Comparison of ENCODE assay signal across 8 cellular contexts in the genomic region with DNA sequence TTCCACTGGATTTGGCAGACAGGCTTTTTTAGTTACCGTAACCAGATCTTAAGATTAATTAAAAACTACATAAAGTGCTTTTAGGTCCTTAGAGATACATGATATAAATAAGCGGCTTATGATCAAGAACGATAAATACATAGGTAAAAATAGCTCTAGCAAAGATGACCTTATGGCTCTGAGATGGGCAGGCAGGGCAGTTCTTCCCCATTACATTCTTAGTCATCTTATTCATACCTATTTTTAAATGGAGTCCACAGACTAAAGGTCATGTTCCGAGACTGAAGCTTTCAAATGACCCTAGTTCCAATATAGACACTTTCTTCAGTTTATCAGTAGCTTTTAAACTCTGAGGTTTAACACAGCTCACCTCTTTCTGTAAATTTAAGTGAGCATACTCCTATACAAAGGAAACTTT. TPM values are rescaled to one million over a fixed set of nuclear protein-coding genes. Genes with fewer than 3 reads are reported as not detected.
A peak's percentile ranks its signal among the peaks of the same experiment; 100 is the strongest.
DNase-seq lines count a peak whose midpoint lies in the region; ATAC-seq, FAIRE-seq and TF ChIP-seq lines count a peak whose summit lies in the region.

No MANE protein-coding gene starts in this region.

- no peaks in the 10 kb centered on the region for H3K9me3 Mint-ChIP-seq in activated CD4-positive, alpha-beta T cell treated with anti-CD3 and anti-CD28 coated beads, Interleukin-2, amount 10 ng/mL, durations not matched to agents 24 days and 14 days

- BruUV-seq in HepG2 (replicated peaks; lab: Mats Ljungman, UMichigan), result no TSS peak

- H3K36me3 Mint-ChIP-seq in activated CD4-positive, alpha-beta T cell treated with anti-CD3 and anti-CD28 coated beads, Interleukin-2, amount 10 ng/mL, durations not matched to agents 24 days and 14 days (ENCODE audit: low read depth), result peaks cover 86% of the 10 kb centered on the region

- H3K27me3 Mint-ChIP-seq in activated CD4-positive, alpha-beta T cell treated with anti-CD3 and anti-CD28 coated beads, Interleukin-2, amount 10 ng/mL, durations not matched to agents 24 days and 14 days, result no peaks in the 10 kb centered on the region

- H3K27ac Mint-ChIP-seq in activated CD4-positive, alpha-beta T cell treated with anti-CD3 and anti-CD28 coated beads, Interleukin-2, amount 10 ng/mL, durations not matched to agents 24 days and 14 days, result peak overlapping the region; percentile 94

- H4K20me1 ChIP-seq in HepG2 (ENCODE audit: insufficient read depth, low read length), result peaks cover 63% of the 10 kb centered on the region

- in situ Hi-C loops in astrocyte of the cerebellum (cut with HindIII; ENCODE audit: low sequenced_read_pairs), result no loop called here
- in situ Hi-C loops in HepG2 (cut with HindIII; ENCODE audit: extremely low pct_ligation_motif_present, low pct_unique_long_range_greater_than_20kb), result no loop called here

- peak; percentile 55 for DNase-seq in activated CD4-positive, alpha-beta T cell treated with anti-CD3 and anti-CD28 coated beads, Interleukin-2, amount 10 ng/mL, durations not matched to agents 24 days and 14 days
- no peak for DNase-seq in activated CD4-positive, alpha-beta T cell treated with anti-CD3 and anti-CD28 coated beads for 1 hour
- DNase-seq in astrocyte of the cerebellum (ENCODE audit: low read depth), result no peak
- no peak for DNase-seq in HepG2 (ENCODE audit: low spot score)
- no peak for DNase-seq in tibial artery
- no peak for DNase-seq in DMS114 treated with DMSO at 0.1 percent for 48 hours (lab: John Stamatoyannopoulos, UW; ENCODE audit: unreplicated experiment)

- intact Hi-C loops in activated CD4-positive, alpha-beta T cell treated with anti-CD3 and anti-CD28 coated beads, Interleukin-2, amount 10 ng/mL, durations not matched to agents 24 days and 14 days (cut with micrococcal nuclease), result loop anchor here (5.0 kb wide), 1 partner anchor 122 kb away; the partner anchor contains the start of gene GOLPH3L
- intact Hi-C loops in HepG2 (cut with micrococcal nuclease; ENCODE audit: unreplicated experiment) (loop anchor here (5.0 kb wide), 1 partner anchor 37 kb away; no protein-coding TSS in a partner anchor), tibial artery (cut with DNase I; ENCODE audit: low total_unique reads) (loop anchor here (5.0 kb wide), 1 partner anchor 47 kb away; no protein-coding TSS in a partner anchor)

- CTCF ChIA-PET in HepG2 (lab: Yijun Ruan, JAX; ENCODE audit: low intra/inter-chr PET ratio, low total read pairs), result interaction anchor here (1.0 kb wide), 1 partner anchor 111 kb away, joined by 3 read pairs; no protein-coding TSS in a partner anchor

- FAIRE-seq in HepG2 (lab: Jason Lieb, UNC), result no peak

- peaks cover 0 to 49% of the 10 kb centered on the region in 2 experiments; a peak in 4 of 5 replicates for H3K36me3 ChIP-seq in HepG2 (replicated peaks in 1 of 2; ENCODE audit: control insufficient read depth in 1 of 2, insufficient read depth in 2 of 2, low read length in 2 of 2)
- H3K36me3 ChIP-seq in tibial artery, result peaks cover 63 to 83% (median 69%) of the 10 kb centered on the region in 3 donors

- no peak for TF ChIP-seq RAD21 in HepG2 (CRISPR knock-in tag; IDR thresholded peaks at IDR 0.05)

- no peaks in the 10 kb centered on the region; a peak in 1 of 5 replicates for H3K27me3 ChIP-seq in HepG2 (ENCODE audit: control insufficient read depth in 1 of 2, insufficient read depth in 2 of 2, low read length in 2 of 2)
- no peaks in the 10 kb centered on the region for H3K27me3 ChIP-seq in tibial artery

- 74% methylated on average over 4 of the region's 4 CpGs for WGBS in HepG2 (ENCODE audit: low lambda C conversion rate)

- ATAC-seq in HepG2 (no peak), GM18873 (IDR thresholded peaks at IDR 0.05; ENCODE audit: low FRiP score, unreplicated experiment) (no peak), GM18519 (IDR thresholded peaks at IDR 0.05; ENCODE audit: low FRiP score, unreplicated experiment) (no peak)

- peak overlapping the region; percentile 99 for H3K4me3 ChIP-seq in astrocyte of the cerebellum (ENCODE audit: low read depth, low read length)
- H3K4me3 ChIP-seq in HepG2 (replicated peaks in 1 of 3; ENCODE audit: insufficient read depth in 1 of 3, low read depth in 2 of 3, low read length in 3 of 3), result peak overlapping the region; percentile 93 to 96 (median 94); a peak in 4 of 6 replicates
- H3K4me3 ChIP-seq in tibial artery, result peak overlapping the region; percentile 93 to 97

- TF ChIP-seq POLR2A in HepG2 (IDR thresholded peaks at IDR 0.05; ENCODE audit: insufficient read depth in 1 of 2, low read depth in 2 of 2, low read length in 2 of 2), result no peak

- peaks cover 81% of the 10 kb centered on the region for H3K79me2 ChIP-seq in HepG2 (ENCODE audit: insufficient read depth, low read length)

- H3K4me1 Mint-ChIP-seq in activated CD4-positive, alpha-beta T cell treated with anti-CD3 and anti-CD28 coated beads, Interleukin-2, amount 10 ng/mL, durations not matched to agents 24 days and 14 days, result peaks cover 38% of the 10 kb centered on the region

- H3K27ac ChIP-seq in HepG2 (ENCODE audit: extremely low read length, insufficient read depth, low read length), result peak overlapping the region; percentile 92
- H3K27ac ChIP-seq in tibial artery, result peak overlapping the region; percentile 99

- H3K9ac ChIP-seq in HepG2 (ENCODE audit: insufficient read depth, low read depth, low read length), result peak overlapping the region; percentile 94; the same call in 1 of the 2 replicates

- POLR2A ChIA-PET in HepG2 (lab: Yijun Ruan, JAX), result interaction anchor here (0.9 to 11.9 kb wide), 5 partner anchors 10 to 55 kb away, joined by 3 to 469 read pairs (median 6); partner anchors contain the start of gene ENSA

- TF ChIP-seq EP300 in HepG2 (IDR thresholded peaks at IDR 0.05; ENCODE audit: low read depth in 2 of 2, low read length in 2 of 2) (no peak), HepG2 (CRISPR knock-in tag; IDR thresholded peaks at IDR 0.05; ENCODE audit: borderline replicate concordance) (no peak)

- peak overlapping the region; percentile 94 for H3K4me3 Mint-ChIP-seq in activated CD4-positive, alpha-beta T cell treated with anti-CD3 and anti-CD28 coated beads, Interleukin-2, amount 10 ng/mL, durations not matched to agents 24 days and 14 days

- H3K4me1 ChIP-seq in HepG2 (ENCODE audit: insufficient read depth, low read length) (peaks cover 55% of the 10 kb centered on the region), tibial artery (peaks cover 0 to 58% (median 45%) of the 10 kb centered on the region in 4 donors)

- peak overlapping the region; percentile 81 for H3K4me2 ChIP-seq in HepG2 (ENCODE audit: low read depth, low read length)

- H2AFZ ChIP-seq in HepG2 (ENCODE audit: low read length), result no peak overlapping the region

- TF ChIP-seq CTCF in astrocyte of the cerebellum (IDR thresholded peaks at IDR 0.05; ENCODE audit: low read depth, low read length, missing control alignments) (no peak), HepG2 (CRISPR knock-in tag; IDR thresholded peaks at IDR 0.05) (no peak), tibial artery (IDR thresholded peaks at IDR 0.05) (no peak)

- H3K9me3 ChIP-seq in HepG2 (ENCODE audit: low read length), result no peaks in the 10 kb centered on the region
- no peaks in the 10 kb centered on the region for H3K9me3 ChIP-seq in tibial artery

RNA-seq across cellular contexts. Expression of gene MCL1, which starts 4.3 kb away (rescaled TPM):
- total RNA-seq in activated CD4-positive, alpha-beta T cell treated with anti-CD3 and anti-CD28 coated beads, Interleukin-2, amount 10 ng/mL, durations not matched to agents 24 days and 14 days, result 278 and 280 TPM in 2 replicates
- total RNA-seq in HepG2 (2016; rRNA removed; fragmentation: Illumina TruSeq; extraction: Trizol), result 113 and 125 TPM in 2 replicates
- total RNA-seq in HepG2 (2016; cell fraction: cytosol; rRNA removed; fragmentation: Illumina TruSeq; extraction: Trizol; ENCODE audit: low read depth), result 16.3 and 19.0 TPM in 2 replicates
- 108 and 127 TPM in 2 replicates for total RNA-seq in HepG2 (2016; cell fraction: insoluble cytoplasmic fraction; rRNA removed; fragmentation: Illumina TruSeq; extraction: Trizol)
- total RNA-seq in HepG2 (2016; cell fraction: membrane; rRNA removed; fragmentation: Illumina TruSeq; extraction: Trizol), result 41.9 and 48.9 TPM in 2 replicates
- total RNA-seq in HepG2 (2016; cell fraction: nucleus; rRNA removed; fragmentation: Illumina TruSeq; extraction: Trizol), result 150 and 151 TPM in 2 replicates
- polyA plus RNA-seq in HepG2 (2011; rRNA removed), result 69.5 and 70.6 TPM in 2 replicates
- 40.6 and 51.3 TPM in 2 replicates for polyA plus RNA-seq in HepG2 (2011; cell fraction: cytosol; rRNA removed)
- 127 and 138 TPM in 2 replicates for polyA plus RNA-seq in HepG2 (2011; cell fraction: nucleus; rRNA removed)
- polyA plus RNA-seq in HepG2 (2012), result 59.5 and 80.1 TPM in 2 replicates
- 5.6 and 6.4 TPM in 2 replicates for polyA plus RNA-seq in HepG2 (2016; cell fraction: cytosol; fragmentation: Illumina TruSeq; extraction: Trizol; ENCODE audit: low read depth)
- 99.4 and 100.0 TPM in 2 replicates for polyA plus RNA-seq in HepG2 (2016; cell fraction: insoluble cytoplasmic fraction; fragmentation: Illumina TruSeq; extraction: Trizol; ENCODE audit: low read depth)
- 21.9 and 23.4 TPM in 2 replicates for polyA plus RNA-seq in HepG2 (2016; cell fraction: membrane; fragmentation: Illumina TruSeq; extraction: Trizol; ENCODE audit: low read depth)
- 207 and 216 TPM in 2 replicates for polyA plus RNA-seq in HepG2 (2016; cell fraction: nucleus; fragmentation: Illumina TruSeq; extraction: Trizol; ENCODE audit: insufficient read depth, low read depth)
- polyA minus RNA-seq in HepG2 (2011; rRNA and poly(A)+ RNA removed; ENCODE audit: low replicate concordance), result 65.4 and 90.8 TPM in 2 replicates
- polyA minus RNA-seq in HepG2 (2011; cell fraction: cytosol; rRNA and poly(A)+ RNA removed), result 72.9 and 73.2 TPM in 2 replicates
- 152 and 196 TPM in 2 replicates for polyA minus RNA-seq in HepG2 (2011; cell fraction: nucleus; rRNA and poly(A)+ RNA removed)

RNA-seq across cellular contexts. Expression of gene ADAMTSL4, which starts 25.9 kb away (rescaled TPM):
- 1.3 and 1.8 TPM in 2 replicates for total RNA-seq in activated CD4-positive, alpha-beta T cell treated with anti-CD3 and anti-CD28 coated beads, Interleukin-2, amount 10 ng/mL, durations not matched to agents 24 days and 14 days
- total RNA-seq in HepG2 (2016; rRNA removed; fragmentation: Illumina TruSeq; extraction: Trizol), result 1.9 and 3.9 TPM in 2 replicates
- total RNA-seq in HepG2 (2016; cell fraction: cytosol; rRNA removed; fragmentation: Illumina TruSeq; extraction: Trizol; ENCODE audit: low read depth), result 1.3 and 1.4 TPM in 2 replicates
- total RNA-seq in HepG2 (2016; cell fraction: insoluble cytoplasmic fraction; rRNA removed; fragmentation: Illumina TruSeq; extraction: Trizol), result 1.4 and 3.5 TPM in 2 replicates
- 2.8 TPM in 2 replicates for total RNA-seq in HepG2 (2016; cell fraction: membrane; rRNA removed; fragmentation: Illumina TruSeq; extraction: Trizol)
- 5.1 and 8.0 TPM in 2 replicates for total RNA-seq in HepG2 (2016; cell fraction: nucleus; rRNA removed; fragmentation: Illumina TruSeq; extraction: Trizol)
- polyA plus RNA-seq in HepG2 (2011; rRNA removed), result 15.1 and 16.4 TPM in 2 replicates
- 7.9 and 8.3 TPM in 2 replicates for polyA plus RNA-seq in HepG2 (2011; cell fraction: cytosol; rRNA removed)
- 81.6 and 99.7 TPM in 2 replicates for polyA plus RNA-seq in HepG2 (2011; cell fraction: nucleus; rRNA removed)
- polyA plus RNA-seq in HepG2 (2012), result 6.4 and 10.9 TPM in 2 replicates
- polyA plus RNA-seq in HepG2 (2016; cell fraction: cytosol; fragmentation: Illumina TruSeq; extraction: Trizol; ENCODE audit: low read depth), result 0.93 and 1.3 TPM in 2 replicates
- 4.0 and 4.2 TPM in 2 replicates for polyA plus RNA-seq in HepG2 (2016; cell fraction: insoluble cytoplasmic fraction; fragmentation: Illumina TruSeq; extraction: Trizol; ENCODE audit: low read depth)
- 3.3 and 3.7 TPM in 2 replicates for polyA plus RNA-seq in HepG2 (2016; cell fraction: membrane; fragmentation: Illumina TruSeq; extraction: Trizol; ENCODE audit: low read depth)
- 32.6 and 38.0 TPM in 2 replicates for polyA plus RNA-seq in HepG2 (2016; cell fraction: nucleus; fragmentation: Illumina TruSeq; extraction: Trizol; ENCODE audit: insufficient read depth, low read depth)
- 5.9 and 8.8 TPM in 2 replicates for polyA minus RNA-seq in HepG2 (2011; rRNA and poly(A)+ RNA removed; ENCODE audit: low replicate concordance)
- polyA minus RNA-seq in HepG2 (2011; cell fraction: cytosol; rRNA and poly(A)+ RNA removed), result 5.3 and 6.0 TPM in 2 replicates
- polyA minus RNA-seq in HepG2 (2011; cell fraction: nucleus; rRNA and poly(A)+ RNA removed), result 9.4 TPM in 2 replicates

RNA-seq across cellular contexts. Expression of gene ENSA, which starts 54.3 kb away (rescaled TPM):
- total RNA-seq in activated CD4-positive, alpha-beta T cell treated with anti-CD3 and anti-CD28 coated beads, Interleukin-2, amount 10 ng/mL, durations not matched to agents 24 days and 14 days, result 244 and 248 TPM in 2 replicates
- total RNA-seq in HepG2 (2016; rRNA removed; fragmentation: Illumina TruSeq; extraction: Trizol), result 111 and 137 TPM in 2 replicates
- 32.7 and 33.3 TPM in 2 replicates for total RNA-seq in HepG2 (2016; cell fraction: cytosol; rRNA removed; fragmentation: Illumina TruSeq; extraction: Trizol; ENCODE audit: low read depth)
- 104 and 136 TPM in 2 replicates for total RNA-seq in HepG2 (2016; cell fraction: insoluble cytoplasmic fraction; rRNA removed; fragmentation: Illumina TruSeq; extraction: Trizol)
- total RNA-seq in HepG2 (2016; cell fraction: membrane; rRNA removed; fragmentation: Illumina TruSeq; extraction: Trizol), result 71.0 and 79.7 TPM in 2 replicates
- total RNA-seq in HepG2 (2016; cell fraction: nucleus; rRNA removed; fragmentation: Illumina TruSeq; extraction: Trizol), result 59.2 and 64.7 TPM in 2 replicates
- 54.5 and 55.1 TPM in 2 replicates for polyA plus RNA-seq in HepG2 (2011; rRNA removed)
- 35.3 and 39.9 TPM in 2 replicates for polyA plus RNA-seq in HepG2 (2011; cell fraction: cytosol; rRNA removed)
- polyA plus RNA-seq in HepG2 (2011; cell fraction: nucleus; rRNA removed), result 18.3 and 19.1 TPM in 2 replicates
- 68.7 and 69.6 TPM in 2 replicates for polyA plus RNA-seq in HepG2 (2012)
- polyA plus RNA-seq in HepG2 (2016; cell fraction: cytosol; fragmentation: Illumina TruSeq; extraction: Trizol; ENCODE audit: low read depth), result 46.8 and 50.7 TPM in 2 replicates
- 203 and 211 TPM in 2 replicates for polyA plus RNA-seq in HepG2 (2016; cell fraction: insoluble cytoplasmic fraction; fragmentation: Illumina TruSeq; extraction: Trizol; ENCODE audit: low read depth)
- polyA plus RNA-seq in HepG2 (2016; cell fraction: membrane; fragmentation: Illumina TruSeq; extraction: Trizol; ENCODE audit: low read depth), result 87.0 and 96.1 TPM in 2 replicates
- 97.2 and 103 TPM in 2 replicates for polyA plus RNA-seq in HepG2 (2016; cell fraction: nucleus; fragmentation: Illumina TruSeq; extraction: Trizol; ENCODE audit: insufficient read depth, low read depth)
- polyA minus RNA-seq in HepG2 (2011; rRNA and poly(A)+ RNA removed; ENCODE audit: low replicate concordance), result 25.8 and 53.2 TPM in 2 replicates
- 16.0 and 18.2 TPM in 2 replicates for polyA minus RNA-seq in HepG2 (2011; cell fraction: cytosol; rRNA and poly(A)+ RNA removed)
- 34.9 and 47.6 TPM in 2 replicates for polyA minus RNA-seq in HepG2 (2011; cell fraction: nucleus; rRNA and poly(A)+ RNA removed)

RNA-seq across cellular contexts. Expression of gene FALEC, which starts 59.5 kb away (rescaled TPM):
- not detected in 2 replicates for total RNA-seq in activated CD4-positive, alpha-beta T cell treated with anti-CD3 and anti-CD28 coated beads, Interleukin-2, amount 10 ng/mL, durations not matched to agents 24 days and 14 days
- total RNA-seq in HepG2 (2016; rRNA removed; fragmentation: Illumina TruSeq; extraction: Trizol), result 0.71 TPM in 1 of 2 replicates, not detected in the other
- total RNA-seq in HepG2 (2016; cell fraction: cytosol; rRNA removed; fragmentation: Illumina TruSeq; extraction: Trizol; ENCODE audit: low read depth), result 1.2 and 1.9 TPM in 2 replicates
- 0.40 and 1.6 TPM in 2 replicates for total RNA-seq in HepG2 (2016; cell fraction: insoluble cytoplasmic fraction; rRNA removed; fragmentation: Illumina TruSeq; extraction: Trizol)
- 1.9 and 2.4 TPM in 2 replicates for total RNA-seq in HepG2 (2016; cell fraction: membrane; rRNA removed; fragmentation: Illumina TruSeq; extraction: Trizol)
- 0.84 TPM in 1 of 2 replicates, not detected in the other for total RNA-seq in HepG2 (2016; cell fraction: nucleus; rRNA removed; fragmentation: Illumina TruSeq; extraction: Trizol)
- polyA plus RNA-seq in HepG2 (2011; rRNA removed), result 0.20 and 0.33 TPM in 2 replicates
- polyA plus RNA-seq in HepG2 (2011; cell fraction: cytosol; rRNA removed), result 0.48 TPM in 1 of 2 replicates, not detected in the other
- polyA plus RNA-seq in HepG2 (2011; cell fraction: nucleus; rRNA removed), result 0.45 TPM in 1 of 2 replicates, not detected in the other
- polyA plus RNA-seq in HepG2 (2012), result 0.41 and 0.44 TPM in 2 replicates
- 1.0 and 1.6 TPM in 2 replicates for polyA plus RNA-seq in HepG2 (2016; cell fraction: cytosol; fragmentation: Illumina TruSeq; extraction: Trizol; ENCODE audit: low read depth)
- 0.53 and 1.0 TPM in 2 replicates for polyA plus RNA-seq in HepG2 (2016; cell fraction: insoluble cytoplasmic fraction; fragmentation: Illumina TruSeq; extraction: Trizol; ENCODE audit: low read depth)
- 0.48 and 1.3 TPM in 2 replicates for polyA plus RNA-seq in HepG2 (2016; cell fraction: membrane; fragmentation: Illumina TruSeq; extraction: Trizol; ENCODE audit: low read depth)
- 3.8 and 3.9 TPM in 2 replicates for polyA plus RNA-seq in HepG2 (2016; cell fraction: nucleus; fragmentation: Illumina TruSeq; extraction: Trizol; ENCODE audit: insufficient read depth, low read depth)
- not detected in 2 replicates for polyA minus RNA-seq in HepG2 (2011; rRNA and poly(A)+ RNA removed; ENCODE audit: low replicate concordance)
- not detected in 2 replicates for polyA minus RNA-seq in HepG2 (2011; cell fraction: cytosol; rRNA and poly(A)+ RNA removed)
- 1.6 TPM in 1 of 2 replicates, not detected in the other for polyA minus RNA-seq in HepG2 (2011; cell fraction: nucleus; rRNA and poly(A)+ RNA removed)
